29 cellular contexts compared by ENCODE assay signal in the genomic region with DNA sequence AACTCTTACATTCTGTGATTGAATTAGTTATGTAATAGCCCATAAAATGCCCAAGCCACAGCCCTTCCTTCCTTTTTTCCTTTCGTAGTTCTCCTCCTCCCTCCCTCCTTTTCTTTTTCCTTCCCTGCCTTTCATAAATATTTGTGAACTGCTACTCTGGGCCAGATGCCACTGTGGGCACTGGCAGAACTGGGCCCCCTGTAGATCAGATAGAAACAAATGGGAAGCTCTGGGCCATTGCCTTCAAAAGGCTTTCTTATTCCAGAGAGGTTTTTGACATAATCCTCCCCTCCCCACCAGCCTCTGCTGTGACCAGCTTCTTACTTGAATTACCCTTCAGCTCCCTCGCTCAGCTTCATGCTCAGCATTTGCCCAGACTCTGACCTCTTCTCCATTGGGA.
DNase-seq lines count a peak whose midpoint lies in the region; TF ChIP-seq lines count a peak whose summit lies in the region.
"Had no signal": no experiment of that assay in that cellular context is flagged by ENCODE, and none has a peak within 500 bp of the region (broad histone marks: within the 10 kb centered on the region; RNA-seq: fewer than 3 reads in every experiment).

No MANE protein-coding gene starts in this region.

- H4K8ac ChIP-seq in mesenchymal stem cell (ENCODE audit: low read length) = peak overlapping the region; percentile 39

- H3K27me3 ChIP-seq in mesenchymal stem cell (ENCODE audit: control insufficient read depth in 1 of 2, insufficient read depth in 1 of 2, low read length in 2 of 2) (no peaks in the 10 kb centered on the region), tibial artery (no peaks in the 10 kb centered on the region)
- H3K27me3 ChIP-seq: adrenal gland, Peyer's patch, right lobe of liver, tibial nerve had no signal

- H3K79me1 ChIP-seq in mesenchymal stem cell (replicated peaks; ENCODE audit: low read length, poor library complexity, severe bottlenecking) = no peaks in the 10 kb centered on the region

- no peak overlapping the region for H2BK15ac ChIP-seq in mesenchymal stem cell (ENCODE audit: low read depth, poor library complexity, severe bottlenecking)

- H2AFZ ChIP-seq in mesenchymal stem cell (ENCODE audit: low read depth, low read length) = no peak overlapping the region
- H2AFZ ChIP-seq: parathyroid adenoma had no signal

- DNase-seq in DMS 273 (lab: John Stamatoyannopoulos, UW; ENCODE audit: unreplicated experiment) (peak; percentile 17), DMS 273 treated with DMSO at 0.1 percent for 48 hours (lab: John Stamatoyannopoulos, UW) (no peak), NOMO-1 (lab: John Stamatoyannopoulos, UW; ENCODE audit: unreplicated experiment in 2 of 2) (peak; percentile 63 to 67), mesenchymal stem cell (no peak), tibial artery (no peak), NCI-H2171 treated with DMSO at 0.1 percent for 48 hours (lab: John Stamatoyannopoulos, UW) (no peak), posterior cingulate gyrus (no peak), germinal center (ENCODE audit: low spot score) (no peak)
- DNase-seq: activated T-cell treated with anti-CD3 and anti-CD28 coated beads, Interleukin-2, amount 50 U/mL, for 1 hour; adrenal gland; CD8-positive, alpha-beta T cell; cortex of kidney; DMS53; GDM1; hippocampal formation; left ventricle myocardium superior; midbrain; natural killer cell; NCI-H1105; NCI-H1930; NCI-H2227 treated with DMSO at 0.1 percent for 48 hours; Peyer's patch; right lobe of liver; stimulated activated naive CD4-positive, alpha-beta T cell treated with Interleukin-2 at 50 U/mL for 16 hours; T-helper 1 cell had no signal

- no peak overlapping the region for H3K4ac ChIP-seq in mesenchymal stem cell (ENCODE audit: low read depth in 1 of 2, low read length in 2 of 2)

- H3K4me1 ChIP-seq in mesenchymal stem cell (ENCODE audit: control insufficient read depth, insufficient read depth, low read depth, low read length) (no peaks in the 10 kb centered on the region), tibial artery (peaks cover 0 to 30% (median 0%) of the 10 kb centered on the region in 4 donors)
- H3K4me1 ChIP-seq: adrenal gland, parathyroid adenoma, Peyer's patch, tibial nerve had no signal

- H2BK12ac ChIP-seq in mesenchymal stem cell (ENCODE audit: low read length in 2 of 2) = peak overlapping the region; percentile 29 to 59

- no peak overlapping the region for H3K4me2 ChIP-seq in mesenchymal stem cell (ENCODE audit: low read length, poor library complexity, severe bottlenecking)
- H3K4me2 ChIP-seq: KMS-11 had no signal

- H2BK120ac ChIP-seq in mesenchymal stem cell (ENCODE audit: low read depth, low read length) = no peak overlapping the region

- no peak overlapping the region for H2BK5ac ChIP-seq in mesenchymal stem cell (ENCODE audit: low read depth, low read length, poor library complexity, severe bottlenecking)

- no peak overlapping the region for H4K91ac ChIP-seq in mesenchymal stem cell (ENCODE audit: low read length)

- no peak overlapping the region for H3K27ac ChIP-seq in mesenchymal stem cell (ENCODE audit: low read length, poor library complexity, severe bottlenecking)
- peak overlapping the region; percentile 67 to 78 for H3K27ac ChIP-seq in tibial artery
- H3K27ac ChIP-seq: 22Rv1, adrenal gland, KMS-11, parathyroid adenoma, Peyer's patch, right lobe of liver, tibial nerve had no signal

- H3K4me3 ChIP-seq in mesenchymal stem cell (ENCODE audit: insufficient read depth in 1 of 2, low read depth in 1 of 2, low read length in 2 of 2) (no peak overlapping the region), tibial artery (no peak overlapping the region)
- H3K4me3 ChIP-seq: adrenal gland, Peyer's patch, right lobe of liver, tibial nerve had no signal

- 87% methylated on average over 2 of the region's 2 CpGs for WGBS in mesenchymal stem cell

- H3K23ac ChIP-seq in mesenchymal stem cell (ENCODE audit: low read length in 2 of 2) = no peak overlapping the region

- H3K9me3 ChIP-seq in mesenchymal stem cell (ENCODE audit: control insufficient read depth, low read length) = peaks cover 9% of the 10 kb centered on the region
- no peaks in the 10 kb centered on the region for H3K9me3 ChIP-seq in tibial artery
- H3K9me3 ChIP-seq: adrenal gland, Peyer's patch, right lobe of liver had no signal

- H3K36me3 ChIP-seq in mesenchymal stem cell (ENCODE audit: control insufficient read depth in 1 of 2, insufficient read depth in 2 of 2, low read depth in 1 of 2, low read length in 2 of 2) = peaks cover 0 to 3% of the 10 kb centered on the region in 2 experiments
- no peaks in the 10 kb centered on the region for H3K36me3 ChIP-seq in tibial artery
- H3K36me3 ChIP-seq: adrenal gland, Peyer's patch, right lobe of liver, tibial nerve had no signal

- H3K9ac ChIP-seq in mesenchymal stem cell (ENCODE audit: low read length) = no peak overlapping the region
- H3K9ac ChIP-seq: KMS-11, parathyroid adenoma had no signal

- H2AK5ac ChIP-seq in mesenchymal stem cell (ENCODE audit: low read length, severe bottlenecking) = no peak overlapping the region

- peak overlapping the region in 1 of 2 experiments; percentile 55 for H3K18ac ChIP-seq in mesenchymal stem cell (ENCODE audit: low read depth in 1 of 2, low read length in 2 of 2)

- intact Hi-C loops in tibial artery (cut with DNase I; ENCODE audit: low total_unique reads) (loop anchor here (10.0 kb wide), 1 partner anchor 77 kb away; no protein-coding TSS in a partner anchor), posterior cingulate gyrus (cut with DNase I) (no loop called here)

- H3K14ac ChIP-seq in mesenchymal stem cell (ENCODE audit: low read length in 2 of 2) = no peak overlapping the region

- no peak for TF ChIP-seq CTCF in tibial artery (IDR thresholded peaks at IDR 0.05)

Comparison
In these comparisons a context has a peak if more than half of its experiments do, and no peak if none do; other contexts are left out.
1. DNase-seq: peak in DMS 273 (single experiment) and NOMO-1 (2 of 2); none in DMS 273 treated with DMSO at 0.1 percent for 48 hours (single experiment), mesenchymal stem cell (single experiment), tibial artery (0 of 2), NCI-H2171 treated with DMSO at 0.1 percent for 48 hours (single experiment), posterior cingulate gyrus (0 of 10) and germinal center (single experiment).